ENCODE assay signal across 8 cellular contexts in genomic region chr12:57890191-57891120, GRCh38. TPM values are rescaled to one million over a fixed set of nuclear protein-coding genes. Genes with fewer than 3 reads are reported as not detected.
DNase-seq lines count a peak whose midpoint lies in the region; ATAC-seq, FAIRE-seq and TF ChIP-seq lines count a peak whose summit lies in the region.

No MANE protein-coding gene starts in this region.

- intact Hi-C loops in ascending aorta (cut with DNase I) (loop anchor here (5.0 kb wide), 1 partner anchor 368 kb away; the partner anchor contains the start of genes DDIT3 and MBD6), kidney (cut with DNase I) (no loop called here)

- H3K9me3 ChIP-seq in ascending aorta (no peaks in the 10 kb centered on the region), kidney (ENCODE audit: control insufficient read depth in 1 of 2, low read length in 2 of 2) (no peaks in the 10 kb centered on the region), subcutaneous abdominal adipose tissue (ENCODE audit: control insufficient read depth in 5 of 5, low read length in 5 of 5) (no peaks in the 10 kb centered on the region)

- TF ChIP-seq CTCF in ascending aorta (IDR thresholded peaks at IDR 0.05) (no peak), kidney (IDR thresholded peaks at IDR 0.05; ENCODE audit: borderline replicate concordance, extremely low read depth, insufficient read depth) (no peak)

- H3K36me3 ChIP-seq in ascending aorta (no peaks in the 10 kb centered on the region), kidney (ENCODE audit: control insufficient read depth in 1 of 2, insufficient read depth in 2 of 2, low read length in 2 of 2) (no peaks in the 10 kb centered on the region), subcutaneous abdominal adipose tissue (ENCODE audit: control insufficient read depth in 5 of 5, insufficient read depth in 5 of 5, low read length in 5 of 5) (no peaks in the 10 kb centered on the region)

- DNase-seq in NCI-H1436 (lab: John Stamatoyannopoulos, UW) (peak; percentile 64), ascending aorta (ENCODE audit: low spot score in 2 of 2) (peak in 1 of 2 donors; percentile 1), kidney (no peak), inferior parietal cortex (ENCODE audit: extremely low spot score) (no peak)

- H3K4me1 ChIP-seq in ascending aorta = peaks cover 55 to 84% of the 10 kb centered on the region in 2 donors
- H3K4me1 ChIP-seq in kidney (ENCODE audit: control insufficient read depth in 1 of 2, insufficient read depth in 1 of 2, low read depth in 1 of 2, low read length in 2 of 2) = peaks cover 30 to 38% of the 10 kb centered on the region in 2 donors
- H3K4me1 ChIP-seq in subcutaneous abdominal adipose tissue (ENCODE audit: control insufficient read depth in 5 of 5, insufficient read depth in 5 of 5, low read length in 5 of 5) = peaks cover 35 to 69% (median 67%) of the 10 kb centered on the region in 5 donors

- no peak overlapping the region for H3K4me3 ChIP-seq in ascending aorta
- H3K4me3 ChIP-seq in kidney (ENCODE audit: low read length in 2 of 2) = no peak overlapping the region
- H3K4me3 ChIP-seq in subcutaneous abdominal adipose tissue (ENCODE audit: low read depth in 1 of 5, low read length in 5 of 5) = peak overlapping the region in 1 of 5 donors; percentile 19

- no peaks in the 10 kb centered on the region for H3K27me3 ChIP-seq in ascending aorta
- H3K27me3 ChIP-seq in subcutaneous abdominal adipose tissue (ENCODE audit: control insufficient read depth in 5 of 5, insufficient read depth in 4 of 5, low read length in 5 of 5) = no peaks in the 10 kb centered on the region

- peak overlapping the region in 1 of 2 donors; percentile 36 for H3K9ac ChIP-seq in kidney (ENCODE audit: low read length in 2 of 2)
- peak overlapping the region in 4 of 5 donors; percentile 34 to 75 (median 56) for H3K9ac ChIP-seq in subcutaneous abdominal adipose tissue (ENCODE audit: low read length in 5 of 5)

- peak overlapping the region; percentile 98 to 99 for H3K27ac ChIP-seq in ascending aorta
- peak overlapping the region; percentile 75 to 81 for H3K27ac ChIP-seq in kidney (ENCODE audit: low read depth in 2 of 2, low read length in 2 of 2)
- H3K27ac ChIP-seq in subcutaneous abdominal adipose tissue (ENCODE audit: low read depth, low read length) = peak overlapping the region; percentile 86

- ATAC-seq in HG03280 (IDR thresholded peaks at IDR 0.05; ENCODE audit: unreplicated experiment) = no peak
- ATAC-seq in HG03039 (IDR thresholded peaks at IDR 0.05; ENCODE audit: unreplicated experiment) = no peak
- ATAC-seq in HG02588 (IDR thresholded peaks at IDR 0.05; ENCODE audit: unreplicated experiment) = no peak

- no peak for FAIRE-seq in kidney (lab: Jason Lieb, UNC)

RNA-seq across cellular contexts. Expression of gene CTDSP2, which starts 43.9 kb away (rescaled TPM):
- total RNA-seq in ascending aorta (129 TPM), kidney (198 TPM)
- 46.0 TPM for polyA plus RNA-seq in kidney (ENCODE audit: insufficient read depth, low read depth, low replicate concordance)

RNA-seq across cellular contexts. Expression of gene ATP23, which starts 50.9 kb away (rescaled TPM):
- total RNA-seq in ascending aorta (not detected), kidney (3.7 TPM)
- polyA plus RNA-seq in kidney (ENCODE audit: insufficient read depth, low read depth, low replicate concordance) = 13.1 TPM
